ENCODE assay signal across 14 cellular contexts in genomic region chr6:21750479-21751018, GRCh38.
DNase-seq lines count a peak whose midpoint lies in the region; ATAC-seq and TF ChIP-seq lines count a peak whose summit lies in the region.
"Had no signal": no experiment of that assay in that cellular context is flagged by ENCODE, and none has a peak within 500 bp of the region (broad histone marks: within the 10 kb centered on the region; RNA-seq: fewer than 3 reads in every experiment).

No MANE protein-coding gene starts in this region.

- no peaks in the 10 kb centered on the region for H3K9me3 Mint-ChIP-seq in mesothelial cell of epicardium
- H3K9me3 Mint-ChIP-seq in effector memory CD8-positive, alpha-beta T cell, result no peaks in the 10 kb centered on the region
- H3K9me3 Mint-ChIP-seq: CD8-positive, alpha-beta T cell had no signal

- H3K4me3 Mint-ChIP-seq in mesothelial cell of epicardium, result no peak overlapping the region
- no peak overlapping the region for H3K4me3 Mint-ChIP-seq in effector memory CD8-positive, alpha-beta T cell
- H3K4me3 Mint-ChIP-seq: CD8-positive, alpha-beta T cell had no signal

- no peaks in the 10 kb centered on the region for H3K27me3 Mint-ChIP-seq in mesothelial cell of epicardium (ENCODE audit: low read depth)
- H3K27me3 Mint-ChIP-seq in effector memory CD8-positive, alpha-beta T cell, result no peaks in the 10 kb centered on the region

- peak overlapping the region; percentile 67 for H3K27ac Mint-ChIP-seq in mesothelial cell of epicardium
- H3K27ac Mint-ChIP-seq in effector memory CD8-positive, alpha-beta T cell, result no peak overlapping the region
- H3K27ac Mint-ChIP-seq: CD8-positive, alpha-beta T cell had no signal

- no peak for TF ChIP-seq CTCF in mesothelial cell of epicardium (IDR thresholded peaks at IDR 0.05; ENCODE audit: unreplicated experiment)

- DNase-seq in DMS79 treated with DMSO at 0.1 percent for 48 hours (lab: John Stamatoyannopoulos, UW) (peak; percentile 79), NCI-H1105 (lab: John Stamatoyannopoulos, UW) (peak; percentile 44), NCI-H69 (lab: John Stamatoyannopoulos, UW) (peak; percentile 69), mesothelial cell of epicardium (ENCODE audit: low spot score in 2 of 2, unreplicated experiment in 2 of 2) (no peak)
- no peak for DNase-seq in effector memory CD8-positive, alpha-beta T cell
- DNase-seq: ACHN; CD8-positive, alpha-beta T cell; H7; MG63; NCI-H446 treated with DMSO at 0.1 percent for 48 hours; SW 1271 had no signal

- no peak for ATAC-seq in GM19324 (IDR thresholded peaks at IDR 0.05; ENCODE audit: low FRiP score, unreplicated experiment)
- ATAC-seq in effector memory CD8-positive, alpha-beta T cell (replicated peaks), result no peak
- no peak for ATAC-seq in HG03457 (IDR thresholded peaks at IDR 0.05; ENCODE audit: unreplicated experiment)
- no peak for ATAC-seq in GM21737 (IDR thresholded peaks at IDR 0.05; ENCODE audit: unreplicated experiment)
- ATAC-seq: CD8-positive, alpha-beta T cell had no signal

- H3K4me1 Mint-ChIP-seq in mesothelial cell of epicardium, result peaks cover 71% of the 10 kb centered on the region
- no peaks in the 10 kb centered on the region for H3K4me1 Mint-ChIP-seq in effector memory CD8-positive, alpha-beta T cell (ENCODE audit: low read depth in 2 of 2)

- peaks cover 17% of the 10 kb centered on the region for H3K36me3 Mint-ChIP-seq in mesothelial cell of epicardium
- no peaks in the 10 kb centered on the region for H3K36me3 Mint-ChIP-seq in effector memory CD8-positive, alpha-beta T cell (ENCODE audit: insufficient read depth)
- H3K36me3 Mint-ChIP-seq: CD8-positive, alpha-beta T cell had no signal

Comparison
In these comparisons a context has a peak if more than half of its experiments do, and no peak if none do; other contexts are left out.
1. DNase-seq: peak in DMS79 treated with DMSO at 0.1 percent for 48 hours (single experiment), NCI-H1105 (single experiment) and NCI-H69 (single experiment); none in mesothelial cell of epicardium (0 of 2) and effector memory CD8-positive, alpha-beta T cell (0 of 3).